ENCODE assay signal across 10 cellular contexts in genomic region chr17:1379930-1380313, GRCh38. TPM values are rescaled to one million over a fixed set of nuclear protein-coding genes. Genes with fewer than 3 reads are reported as not detected.
DNase-seq lines count a peak whose midpoint lies in the region; ATAC-seq, FAIRE-seq and TF ChIP-seq lines count a peak whose summit lies in the region.
"Had no signal": no experiment of that assay in that cellular context is flagged by ENCODE, and none has a peak within 500 bp of the region (broad histone marks: within the 10 kb centered on the region; RNA-seq: fewer than 3 reads in every experiment).

No MANE protein-coding gene starts in this region.

- H3K27me3 Mint-ChIP-seq in CD4-positive, CD25-positive, alpha-beta regulatory T cell: no peaks in the 10 kb centered on the region
- no peaks in the 10 kb centered on the region for H3K27me3 Mint-ChIP-seq in activated naive CD8-positive, alpha-beta T cell treated with anti-CD3 and anti-CD28 coated beads for 36 hours
- H3K27me3 Mint-ChIP-seq in naive B cell: no peaks in the 10 kb centered on the region

- ATAC-seq in CD4-positive, CD25-positive, alpha-beta regulatory T cell (ENCODE audit: low read depth in 2 of 2): peak; percentile 60 to 69
- ATAC-seq in GM21723 (IDR thresholded peaks at IDR 0.05; ENCODE audit: unreplicated experiment) (peak; percentile 56), naive B cell (ENCODE audit: low read depth in 2 of 2) (peak; percentile 68 to 74), HG02678 (IDR thresholded peaks at IDR 0.05; ENCODE audit: unreplicated experiment) (no peak)

- no peak overlapping the region for H3K9ac ChIP-seq in kidney (ENCODE audit: low read length in 2 of 2)
- H3K9ac ChIP-seq: parathyroid adenoma had no signal

- peak in 2 of 3 donors; percentile 23 to 43 for DNase-seq in CD4-positive, CD25-positive, alpha-beta regulatory T cell
- peak; percentile 27 for DNase-seq in activated naive CD8-positive, alpha-beta T cell treated with anti-CD3 and anti-CD28 coated beads for 36 hours
- DNase-seq in naive B cell (no peak), glomerular visceral epithelial cell (ENCODE audit: extremely low spot score) (no peak), kidney (no peak), Ammon's horn (ENCODE audit: low spot score) (no peak)
- DNase-seq: NCI-H1930 had no signal

- H3K4me1 ChIP-seq in CD4-positive, CD25-positive, alpha-beta regulatory T cell (ENCODE audit: control insufficient read depth, insufficient read depth, low read length, poor library complexity, severe bottlenecking): peaks cover 61% of the 10 kb centered on the region
- peaks cover 35 to 52% of the 10 kb centered on the region in 2 donors for H3K4me1 ChIP-seq in kidney (ENCODE audit: control insufficient read depth in 1 of 2, insufficient read depth in 1 of 2, low read depth in 1 of 2, low read length in 2 of 2)

- no peak for FAIRE-seq in kidney (lab: Jason Lieb, UNC)

- peak overlapping the region in 3 of 4 donors; percentile 34 to 75 (median 69) for H3K4me3 Mint-ChIP-seq in CD4-positive, CD25-positive, alpha-beta regulatory T cell
- H3K4me3 Mint-ChIP-seq in activated naive CD8-positive, alpha-beta T cell treated with anti-CD3 and anti-CD28 coated beads for 36 hours: peak overlapping the region; percentile 42
- peak overlapping the region in 4 of 8 donors; percentile 22 to 73 (median 56) for H3K4me3 Mint-ChIP-seq in naive B cell

- no peaks in the 10 kb centered on the region for H3K27me3 ChIP-seq in CD4-positive, CD25-positive, alpha-beta regulatory T cell (ENCODE audit: control insufficient read depth, insufficient read depth, low read length)

- H3K9me3 Mint-ChIP-seq in CD4-positive, CD25-positive, alpha-beta regulatory T cell: no peaks in the 10 kb centered on the region
- no peaks in the 10 kb centered on the region for H3K9me3 Mint-ChIP-seq in activated naive CD8-positive, alpha-beta T cell treated with anti-CD3 and anti-CD28 coated beads for 36 hours
- H3K9me3 Mint-ChIP-seq in naive B cell: no peaks in the 10 kb centered on the region

- peak overlapping the region; percentile 55 for H3K27ac ChIP-seq in CD4-positive, CD25-positive, alpha-beta regulatory T cell (ENCODE audit: insufficient read depth, low read length, poor library complexity, severe bottlenecking)
- no peak overlapping the region for H3K27ac ChIP-seq in kidney (ENCODE audit: low read depth in 2 of 2, low read length in 2 of 2)
- H3K27ac ChIP-seq: parathyroid adenoma had no signal

- intact Hi-C loops in kidney (cut with DNase I): no loop called here

- H3K4me3 ChIP-seq in CD4-positive, CD25-positive, alpha-beta regulatory T cell (ENCODE audit: low read depth, low read length): peak overlapping the region; percentile 42
- no peak overlapping the region for H3K4me3 ChIP-seq in kidney (ENCODE audit: low read length in 2 of 2)

- peaks cover 5% of the 10 kb centered on the region for H3K36me3 Mint-ChIP-seq in CD4-positive, CD25-positive, alpha-beta regulatory T cell
- H3K36me3 Mint-ChIP-seq in activated naive CD8-positive, alpha-beta T cell treated with anti-CD3 and anti-CD28 coated beads for 36 hours: peaks cover 19% of the 10 kb centered on the region
- H3K36me3 Mint-ChIP-seq in naive B cell: peaks cover 0 to 5% of the 10 kb centered on the region in 2 donors

- no peak for TF ChIP-seq CTCF in kidney (IDR thresholded peaks at IDR 0.05; ENCODE audit: borderline replicate concordance, extremely low read depth, insufficient read depth)

- H3K27ac Mint-ChIP-seq in CD4-positive, CD25-positive, alpha-beta regulatory T cell: peak overlapping the region; percentile 75 to 95 (median 90)
- peak overlapping the region; percentile 64 for H3K27ac Mint-ChIP-seq in activated naive CD8-positive, alpha-beta T cell treated with anti-CD3 and anti-CD28 coated beads for 36 hours
- peak overlapping the region in 4 of 6 donors; percentile 8 to 87 (median 77) for H3K27ac Mint-ChIP-seq in naive B cell

- no peaks in the 10 kb centered on the region for H3K9me3 ChIP-seq in CD4-positive, CD25-positive, alpha-beta regulatory T cell (ENCODE audit: control insufficient read depth in 2 of 2, low read length in 2 of 2)
- H3K9me3 ChIP-seq in kidney (ENCODE audit: control insufficient read depth in 1 of 2, low read length in 2 of 2): no peaks in the 10 kb centered on the region

- peaks cover 26 to 87% (median 63%) of the 10 kb centered on the region in 4 donors for H3K4me1 Mint-ChIP-seq in CD4-positive, CD25-positive, alpha-beta regulatory T cell
- peaks cover 64% of the 10 kb centered on the region for H3K4me1 Mint-ChIP-seq in activated naive CD8-positive, alpha-beta T cell treated with anti-CD3 and anti-CD28 coated beads for 36 hours
- peaks cover 50 to 85% (median 65%) of the 10 kb centered on the region in 3 donors for H3K4me1 Mint-ChIP-seq in naive B cell

- H3K36me3 ChIP-seq in CD4-positive, CD25-positive, alpha-beta regulatory T cell (ENCODE audit: control insufficient read depth, insufficient read depth, low read length): peaks cover 7% of the 10 kb centered on the region
- no peaks in the 10 kb centered on the region for H3K36me3 ChIP-seq in kidney (ENCODE audit: control insufficient read depth in 1 of 2, insufficient read depth in 2 of 2, low read length in 2 of 2)

RNA-seq across cellular contexts. Expression of gene YWHAE, which starts 20.1 kb away (rescaled TPM):
- total RNA-seq in CD4-positive, CD25-positive, alpha-beta regulatory T cell: 136 TPM
- 10 to 100 TPM; 68.6 to 92.5 (median 82.5) TPM for polyA plus RNA-seq in CD4-positive, CD25-positive, alpha-beta regulatory T cell
- total RNA-seq in activated naive CD8-positive, alpha-beta T cell treated with anti-CD3 and anti-CD28 coated beads for 36 hours: 100 to 1,000 TPM; 550 to 555 TPM
- 10 to 100 TPM; 41.6 to 51.5 (median 44.8) TPM for polyA plus RNA-seq in naive B cell (ENCODE audit: low read depth in 6 of 6)
- total RNA-seq in kidney: 495 TPM
- polyA plus RNA-seq in kidney (ENCODE audit: insufficient read depth, low read depth, low replicate concordance): 591 TPM

Comparison
In these comparisons a context has a peak if more than half of its experiments do, and no peak if none do; other contexts are left out.
1. DNase-seq: peak in CD4-positive, CD25-positive, alpha-beta regulatory T cell (2 of 3) and activated naive CD8-positive, alpha-beta T cell treated with anti-CD3 and anti-CD28 coated beads for 36 hours (single experiment); none in naive B cell (single experiment), glomerular visceral epithelial cell (single experiment), kidney (single experiment) and Ammon's horn (single experiment).
2. Peak in every context shown above with its lines, with median percentiles within 50 percentile points of each other: H3K27ac Mint-ChIP-seq.